ENCODE assay signal across 10 cellular contexts in the genomic region with DNA sequence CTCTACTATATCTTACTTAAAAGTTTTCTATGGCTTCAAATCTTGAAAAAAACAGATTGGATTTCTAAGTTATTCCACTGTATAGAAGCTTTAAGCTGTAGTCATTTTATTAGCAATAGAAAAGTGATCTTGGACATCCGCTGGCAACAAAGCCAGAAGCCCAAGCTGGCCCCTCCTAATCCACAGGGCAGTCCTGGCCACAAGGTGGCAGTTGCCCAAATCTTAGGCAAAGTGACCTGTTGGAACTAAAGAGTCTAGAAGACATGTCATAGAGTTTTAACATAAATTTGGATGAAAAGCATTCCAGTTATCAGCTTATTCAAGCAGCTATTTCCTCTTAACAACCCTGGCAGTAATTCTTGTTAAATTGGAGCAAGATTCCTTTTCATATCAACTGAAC.
DNase-seq lines count a peak whose midpoint lies in the region; ATAC-seq, FAIRE-seq and TF ChIP-seq lines count a peak whose summit lies in the region.
"Had no signal": no experiment of that assay in that cellular context is flagged by ENCODE, and none has a peak within 500 bp of the region (broad histone marks: within the 10 kb centered on the region; RNA-seq: fewer than 3 reads in every experiment).

No MANE protein-coding gene starts in this region.

- no peak for ATAC-seq in activated CD4-positive, alpha-beta T cell treated with anti-CD3 and anti-CD28 coated beads for 36 hours

- intact Hi-C loops in activated CD4-positive, alpha-beta T cell treated with anti-CD3 and anti-CD28 coated beads for 36 hours (cut with DNase I, micrococcal nuclease): loop anchor here (5.0 to 10.0 kb wide), 2 partner anchors 450 to 458 kb away; partner anchors contain the start of gene SP9 (in 1 of the 2)

- TF ChIP-seq CTCF in HEK293 (tag by site-specific recombination; IDR thresholded peaks at IDR 0.05) (no peak), progenitor cell of endocrine pancreas (IDR thresholded peaks at IDR 0.05; ENCODE audit: unreplicated experiment) (peak; percentile 66)

- FAIRE-seq in frontal cortex (lab: Jason Lieb, UNC): no peak

- no peaks in the 10 kb centered on the region for H3K9me3 ChIP-seq in CD8-positive, alpha-beta memory T cell (ENCODE audit: low read length)
- H3K9me3 ChIP-seq in HEK293 (ENCODE audit: control insufficient read depth, insufficient read depth, low read depth, low read length): no peaks in the 10 kb centered on the region

- POLR2A ChIA-PET in CD8-positive, alpha-beta memory T cell (lab: Charles Lee): no interaction called here
- POLR2A ChIA-PET in HEK293 (lab: Yijun Ruan, JAX): no interaction called here
- POLR2A ChIA-PET in activated CD4-positive, alpha-beta T cell treated with anti-CD3 and anti-CD28 coated beads for 36 hours (lab: Charles Lee): interaction anchor here (0.6 kb wide), 1 partner anchor 491 kb away, joined by 3 read pairs; no protein-coding TSS in a partner anchor

- peaks cover 2 to 4% (median 3%) of the 10 kb centered on the region in 3 donors for H3K4me1 Mint-ChIP-seq in CD8-positive, alpha-beta memory T cell
- no peaks in the 10 kb centered on the region for H3K4me1 Mint-ChIP-seq in activated CD4-positive, alpha-beta T cell treated with anti-CD3 and anti-CD28 coated beads for 36 hours
- no peaks in the 10 kb centered on the region for H3K4me1 Mint-ChIP-seq in progenitor cell of endocrine pancreas (ENCODE audit: low read depth)

- CTCF ChIA-PET in CD8-positive, alpha-beta memory T cell (lab: Charles Lee): interaction anchor here (0.8 to 1.8 kb wide), 6 partner anchors 9 to 457 kb away, joined by 3 to 13 read pairs (median 4); no protein-coding TSS in a partner anchor
- CTCF ChIA-PET in HEK293 (lab: Yijun Ruan, JAX): interaction anchor here (0.5 to 1.5 kb wide), 11 partner anchors 9 to 467 kb away, joined by 3 to 5 read pairs (median 3); no protein-coding TSS in a partner anchor
- CTCF ChIA-PET in activated CD4-positive, alpha-beta T cell treated with anti-CD3 and anti-CD28 coated beads for 36 hours (lab: Charles Lee): interaction anchor here (0.6 to 2.1 kb wide), 7 partner anchors 9 to 253 kb away, joined by 3 to 7 read pairs (median 4); no protein-coding TSS in a partner anchor

- H3K27me3 Mint-ChIP-seq in CD8-positive, alpha-beta memory T cell: peaks cover 22 to 53% of the 10 kb centered on the region in 2 donors
- peaks cover 10% of the 10 kb centered on the region for H3K27me3 Mint-ChIP-seq in activated CD4-positive, alpha-beta T cell treated with anti-CD3 and anti-CD28 coated beads for 36 hours
- peaks cover 15% of the 10 kb centered on the region for H3K27me3 Mint-ChIP-seq in progenitor cell of endocrine pancreas

- no peaks in the 10 kb centered on the region for H3K4me1 ChIP-seq in CD8-positive, alpha-beta memory T cell (ENCODE audit: insufficient read depth, low read length)
- no peaks in the 10 kb centered on the region for H3K4me1 ChIP-seq in HEK293 (ENCODE audit: control insufficient read depth, insufficient read depth, low read length)

- no peaks in the 10 kb centered on the region for H3K36me3 ChIP-seq in CD8-positive, alpha-beta memory T cell (ENCODE audit: insufficient read depth, low read length)
- no peaks in the 10 kb centered on the region for H3K36me3 ChIP-seq in HEK293 (ENCODE audit: control insufficient read depth in 2 of 2, insufficient read depth in 1 of 2, low read length in 2 of 2)

- peaks cover 2 to 19% (median 4%) of the 10 kb centered on the region in 3 donors for H3K36me3 Mint-ChIP-seq in CD8-positive, alpha-beta memory T cell
- peaks cover 4% of the 10 kb centered on the region for H3K36me3 Mint-ChIP-seq in activated CD4-positive, alpha-beta T cell treated with anti-CD3 and anti-CD28 coated beads for 36 hours (ENCODE audit: low read depth)
- peaks cover 1% of the 10 kb centered on the region for H3K36me3 Mint-ChIP-seq in progenitor cell of endocrine pancreas (ENCODE audit: insufficient read depth)

- H3K27me3 ChIP-seq in CD8-positive, alpha-beta memory T cell (ENCODE audit: insufficient read depth, low read length, poor library complexity, severe bottlenecking): no peaks in the 10 kb centered on the region

- peak in 4 of 5 donors; percentile 14 to 58 (median 16) for DNase-seq in CD8-positive, alpha-beta memory T cell
- DNase-seq in activated CD4-positive, alpha-beta T cell treated with anti-CD3 and anti-CD28 coated beads for 36 hours: peak; percentile 53
- DNase-seq in fibroblast of the conjunctiva (ENCODE audit: low read depth) (peak; percentile 12), progenitor cell of endocrine pancreas (ENCODE audit: low spot score, unreplicated experiment) (no peak), NCI-H2029 (lab: John Stamatoyannopoulos, UW) (no peak), ecto neural progenitor cell (ENCODE audit: low spot score) (no peak), frontal cortex (ENCODE audit: low spot score in 2 of 2) (no peak)
- DNase-seq: naive B cell had no signal

- no peak overlapping the region for H3K27ac ChIP-seq in CD8-positive, alpha-beta memory T cell (ENCODE audit: low read depth, low read length)
- no peak overlapping the region for H3K27ac ChIP-seq in HEK293 (ENCODE audit: extremely low read depth, low read depth, low read length)
- H3K27ac ChIP-seq: SK-N-MC had no signal

- no peak overlapping the region for H3K4me3 ChIP-seq in CD8-positive, alpha-beta memory T cell (ENCODE audit: low read length)
- no peak overlapping the region for H3K4me3 ChIP-seq in HEK293 (ENCODE audit: low read depth, low read length)
- H3K4me3 ChIP-seq: SK-N-MC had no signal

- H3K9me3 Mint-ChIP-seq in CD8-positive, alpha-beta memory T cell: peaks cover 8 to 16% (median 10%) of the 10 kb centered on the region in 5 donors
- peaks cover 5% of the 10 kb centered on the region for H3K9me3 Mint-ChIP-seq in activated CD4-positive, alpha-beta T cell treated with anti-CD3 and anti-CD28 coated beads for 36 hours (ENCODE audit: low read depth)
- H3K9me3 Mint-ChIP-seq in progenitor cell of endocrine pancreas (ENCODE audit: low read depth): peaks cover 10% of the 10 kb centered on the region

- H3K27ac Mint-ChIP-seq in CD8-positive, alpha-beta memory T cell: no peak overlapping the region
- no peak overlapping the region for H3K27ac Mint-ChIP-seq in activated CD4-positive, alpha-beta T cell treated with anti-CD3 and anti-CD28 coated beads for 36 hours
- H3K27ac Mint-ChIP-seq in progenitor cell of endocrine pancreas: no peak overlapping the region

- H3K4me3 Mint-ChIP-seq in CD8-positive, alpha-beta memory T cell: no peak overlapping the region
- no peak overlapping the region for H3K4me3 Mint-ChIP-seq in activated CD4-positive, alpha-beta T cell treated with anti-CD3 and anti-CD28 coated beads for 36 hours
- no peak overlapping the region for H3K4me3 Mint-ChIP-seq in progenitor cell of endocrine pancreas (ENCODE audit: low read depth)

TF ChIP-seq in HEK293, 187 proteins besides CTCF, POLR2A, EP300 and RAD21:
- TF ChIP-seq AEBP2 (tag by site-specific recombination; IDR thresholded peaks at IDR 0.05; ENCODE audit: borderline replicate concordance): no peak
- TF ChIP-seq, protein P1, sequence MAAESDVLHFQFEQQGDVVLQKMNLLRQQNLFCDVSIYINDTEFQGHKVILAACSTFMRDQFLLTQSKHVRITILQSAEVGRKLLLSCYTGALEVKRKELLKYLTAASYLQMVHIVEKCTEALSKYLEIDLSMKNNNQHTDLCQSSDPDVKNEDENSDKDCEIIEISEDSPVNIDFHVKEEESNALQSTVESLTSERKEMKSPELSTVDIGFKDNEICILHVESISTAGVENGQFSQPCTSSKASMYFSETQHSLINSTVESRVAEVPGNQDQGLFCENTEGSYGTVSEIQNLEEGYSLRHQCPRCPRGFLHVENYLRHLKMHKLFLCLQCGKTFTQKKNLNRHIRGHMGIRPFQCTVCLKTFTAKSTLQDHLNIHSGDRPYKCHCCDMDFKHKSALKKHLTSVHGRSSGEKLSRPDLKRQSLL (tag by site-specific recombination; IDR thresholded peaks at IDR 0.05): no peak
- TF ChIP-seq SCRT2 (tag by site-specific recombination; IDR thresholded peaks at IDR 0.05): peak; percentile 55

Comparison
In these comparisons a context has a peak if more than half of its experiments do, and no peak if none do; other contexts are left out.
1. DNase-seq: peak in CD8-positive, alpha-beta memory T cell (4 of 5), activated CD4-positive, alpha-beta T cell treated with anti-CD3 and anti-CD28 coated beads for 36 hours (single experiment) and fibroblast of the conjunctiva (single experiment); none in progenitor cell of endocrine pancreas (single experiment), NCI-H2029 (single experiment), ecto neural progenitor cell (single experiment) and frontal cortex (0 of 2).